ENCODE assay signal across 11 cellular contexts in genomic region chr19:18397242-18398202, GRCh38. TPM values are rescaled to one million over a fixed set of nuclear protein-coding genes. Genes with fewer than 3 reads are reported as not detected.
DNase-seq lines count a peak whose midpoint lies in the region; ATAC-seq and FAIRE-seq lines count a peak whose summit lies in the region.
"Had no signal": no experiment of that assay in that cellular context is flagged by ENCODE, and none has a peak within 500 bp of the region (broad histone marks: within the 10 kb centered on the region; RNA-seq: fewer than 3 reads in every experiment).

Gene LRRC25, minus strand, starts transcription at chr19:18397622. Its CDS starts 659 bp downstream, at chr19:18396963.

- H3K27me3 ChIP-seq in duodenal mucosa (ENCODE audit: control insufficient read depth in 1 of 2, insufficient read depth in 2 of 2, low read length in 2 of 2), result peaks cover 6 to 12% of the 10 kb centered on the region in 2 donors

- H3K9me3 Mint-ChIP-seq in naive thymus-derived CD8-positive, alpha-beta T cell, result no peaks in the 10 kb centered on the region

- no peaks in the 10 kb centered on the region for H3K36me3 ChIP-seq in duodenal mucosa (ENCODE audit: control insufficient read depth in 1 of 2, insufficient read depth in 2 of 2, low read length in 2 of 2)

- no peaks in the 10 kb centered on the region for H3K9me3 ChIP-seq in duodenal mucosa (ENCODE audit: control insufficient read depth in 1 of 2, low read length in 2 of 2)

- H3K4me1 Mint-ChIP-seq in naive thymus-derived CD8-positive, alpha-beta T cell, result peaks cover 3 to 22% (median 7%) of the 10 kb centered on the region in 4 donors

- H3K36me3 Mint-ChIP-seq in naive thymus-derived CD8-positive, alpha-beta T cell, result no peaks in the 10 kb centered on the region

- DNase-seq in ELF-1 (ENCODE audit: low read depth, low spot score) (peak; percentile 63), Kasumi-1 (lab: John Stamatoyannopoulos, UW) (peak; percentile 82 to 88), cerebellum (ENCODE audit: low spot score) (no peak), NCI-H1930 (lab: John Stamatoyannopoulos, UW) (no peak), NCI-H187 treated with DMSO at 0.1 percent for 48 hours (lab: John Stamatoyannopoulos, UW) (no peak), urothelium cell line (ENCODE audit: low spot score) (no peak)
- DNase-seq in naive thymus-derived CD8-positive, alpha-beta T cell, result peak in 1 of 10 donors; percentile 21

- POLR2A ChIA-PET in naive thymus-derived CD8-positive, alpha-beta T cell (lab: Charles Lee), result interaction anchor here (0.6 kb wide), 1 partner anchor 141 kb away, joined by 3 read pairs; no protein-coding TSS in a partner anchor

- H3K27me3 Mint-ChIP-seq in naive thymus-derived CD8-positive, alpha-beta T cell, result peaks cover 2 to 50% (median 9%) of the 10 kb centered on the region in 5 donors

- H3K9ac ChIP-seq in duodenal mucosa (ENCODE audit: low read depth in 1 of 2, low read length in 2 of 2), result peak within 1 kb of the TSS; percentile 10 to 43

- no peak for FAIRE-seq in urothelium cell line (lab: Jason Lieb, UNC)
- FAIRE-seq: bronchial epithelial cell had no signal

- ATAC-seq in naive thymus-derived CD8-positive, alpha-beta T cell, result peak; percentile 64 to 66
- ATAC-seq: Panc1 had no signal

- H3K4me3 Mint-ChIP-seq in naive thymus-derived CD8-positive, alpha-beta T cell, result peak within 1 kb of the TSS in 4 of 10 donors; percentile 10 to 61 (median 29)

- peaks cover 18 to 19% of the 10 kb centered on the region in 2 donors for H3K4me1 ChIP-seq in duodenal mucosa (ENCODE audit: control insufficient read depth in 1 of 2, insufficient read depth in 2 of 2, low read length in 2 of 2)

- no peak within 1 kb of the TSS for H3K27ac ChIP-seq in duodenal mucosa (ENCODE audit: low read depth, low read length)

- H3K27ac Mint-ChIP-seq in naive thymus-derived CD8-positive, alpha-beta T cell, result peak within 1 kb of the TSS in 1 of 10 donors; percentile 21

- H3K4me3 ChIP-seq in duodenal mucosa (ENCODE audit: low read depth in 1 of 2, low read length in 2 of 2), result peak within 1 kb of the TSS; percentile 37 to 48

RNA-seq across cellular contexts. Expression of gene LRRC25, which starts in this region (rescaled TPM):
- under 1 TPM; 0.16 to 0.39 TPM for total RNA-seq in naive thymus-derived CD8-positive, alpha-beta T cell
- polyA plus RNA-seq in naive thymus-derived CD8-positive, alpha-beta T cell, result under 1 TPM in 2 of 3 donors, not detected in 1; 0.13 to 0.26 TPM
- total RNA-seq in cerebellum, result 1.00 TPM
- total RNA-seq: bronchial epithelial cell, pulmonary artery endothelial cell had no signal

Comparison
In these comparisons a context has a peak if more than half of its experiments do, and no peak if none do; other contexts are left out.
1. Peak in ATAC-seq in naive thymus-derived CD8-positive, alpha-beta T cell; RNA of the gene not detected or under 1 TPM.
2. DNase-seq: peak in ELF-1 (single experiment) and Kasumi-1 (2 of 2); none in cerebellum (single experiment), NCI-H1930 (0 of 2), NCI-H187 treated with DMSO at 0.1 percent for 48 hours (single experiment) and urothelium cell line (single experiment).